In genomic region chr16:28925386-28926228, GRCh38 we compare ENCODE assay signal across 8 cellular contexts. TPM values are rescaled to one million over a fixed set of nuclear protein-coding genes. Genes with fewer than 3 reads are reported as not detected.
DNase-seq lines count a peak whose midpoint lies in the region; ATAC-seq and TF ChIP-seq lines count a peak whose summit lies in the region.

No MANE protein-coding gene starts in this region.

- DNase-seq in ELR (ENCODE audit: low read depth) (peak; percentile 84), Kasumi-1 (lab: John Stamatoyannopoulos, UW) (peak; percentile 52 to 62), T-cell (peak in 33 of 34 experiments; percentile 70 to 88 (median 81)), hypothalamus (lab: John Stamatoyannopoulos, UW) (peak in 32 of 51 donors; percentile 28 to 88 (median 64)), gastrocnemius medialis (peak; percentile 32 to 66), GOT3 (lab: John Stamatoyannopoulos, UW) (no peak)

- H3K4me3 Mint-ChIP-seq in T-cell: peak overlapping the region; percentile 92 to 96 (median 94)

- no peaks in the 10 kb centered on the region for H3K9me3 ChIP-seq in gastrocnemius medialis

- CTCF ChIA-PET in T-cell (lab: Charles Lee): interaction anchor here (0.6 to 1.2 kb wide), 2 partner anchors 19 to 385 kb away, joined by 7 read pairs; no protein-coding TSS in a partner anchor

- intact Hi-C loops in gastrocnemius medialis (cut with DNase I; ENCODE audit: low total_unique reads): loop anchor here (1.0 to 2.0 kb wide), 4 partner anchors 25 to 103 kb away; partner anchors contain the start of genes ATXN2L, NFATC2IP and TUFM

- H3K4me3 ChIP-seq in gastrocnemius medialis: peak overlapping the region; percentile 67 to 99 (median 86)

- H3K27ac Mint-ChIP-seq in T-cell: peak overlapping the region; percentile 98 to 99

- no peaks in the 10 kb centered on the region for H3K27me3 Mint-ChIP-seq in T-cell

- no peaks in the 10 kb centered on the region for H3K36me3 ChIP-seq in gastrocnemius medialis

- peaks cover 18 to 30% (median 20%) of the 10 kb centered on the region in 3 donors for H3K4me1 Mint-ChIP-seq in T-cell

- H3K27ac ChIP-seq in angular gyrus (ENCODE audit: low read depth, low read length) (peak overlapping the region; percentile 96), gastrocnemius medialis (peak overlapping the region; percentile 83 to 99 (median 94))

- ATAC-seq in GM21737 (IDR thresholded peaks at IDR 0.05; ENCODE audit: unreplicated experiment) (peak; percentile 27), T-cell (replicated peaks in 1 of 4) (peak; percentile 67 to 73 (median 70)), gastrocnemius medialis (peak in 1 of 2 donors; percentile 55)

- POLR2A ChIA-PET in T-cell (lab: Charles Lee): no interaction called here

- H3K27me3 ChIP-seq in gastrocnemius medialis: no peaks in the 10 kb centered on the region

- H3K9me3 Mint-ChIP-seq in T-cell: no peaks in the 10 kb centered on the region

- peaks cover 9% of the 10 kb centered on the region in 2 donors for H3K4me1 ChIP-seq in gastrocnemius medialis

- peaks cover 4% of the 10 kb centered on the region for H3K36me3 Mint-ChIP-seq in T-cell

- in situ Hi-C loops in gastrocnemius medialis (cut with MboI; ENCODE audit: low sequenced_read_pairs in 4 of 4): no loop called here

- TF ChIP-seq POLR2A in gastrocnemius medialis (IDR thresholded peaks at IDR 0.05): peak; percentile 7 to 43

- TF ChIP-seq CTCF in gastrocnemius medialis (IDR thresholded peaks at IDR 0.05 in 4 of 5, conservative IDR thresholded peaks at IDR 0.05 in 1 of 5): peak in 1 of 5 experiments; percentile 16

RNA-seq across cellular contexts. Expression of gene RABEP2, which starts 0.6 kb away (rescaled TPM):
- total RNA-seq in T-cell: 10 to 100 TPM; 26.9 to 35.5 (median 33.5) TPM
- total RNA-seq in gastrocnemius medialis: 10 to 100 TPM in 1 of 4 donors, 1 to 10 TPM in 3; 2.9 to 13.9 (median 6.4) TPM

RNA-seq across cellular contexts. Expression of gene CD19, which starts 6.2 kb away (rescaled TPM):
- total RNA-seq in T-cell: 10 to 100 TPM in 1 of 5 donors, 1 to 10 TPM in 3, under 1 TPM in 1; 0.82 to 11.9 (median 3.5) TPM
- total RNA-seq in gastrocnemius medialis: not detected

RNA-seq across cellular contexts. Expression of gene NFATC2IP, which starts 25.1 kb away (rescaled TPM):
- total RNA-seq in T-cell (100 to 1,000 TPM in 3 of 5 donors, 10 to 100 TPM in 2; 78.5 to 111 (median 100) TPM), gastrocnemius medialis (10 to 100 TPM; 10.3 to 18.5 (median 14.2) TPM)

RNA-seq across cellular contexts. Expression of gene ATP2A1, which starts 47.3 kb away (rescaled TPM):
- total RNA-seq in T-cell (1 to 10 TPM in 2 of 5 donors, under 1 TPM in 3; 0.82 to 1.6 (median 0.95) TPM), gastrocnemius medialis (100 to 1,000 TPM; 380 to 909 (median 764) TPM)

RNA-seq across cellular contexts. Expression of gene SPNS1, which starts 49.0 kb away (rescaled TPM):
- total RNA-seq in T-cell (10 to 100 TPM; 28.2 to 53.2 (median 47.7) TPM), gastrocnemius medialis (10 to 100 TPM; 12.7 to 26.0 (median 23.4) TPM)

Comparison
In these comparisons a context has a peak if more than half of its experiments do, and no peak if none do; other contexts are left out.
1. RNA of gene NFATC2IP, which starts 25.1 kb away (total RNA-seq): 78.5 to 111 TPM in T-cell; 10.3 to 18.5 TPM in gastrocnemius medialis; every median in the first group is over 4 times any median in the second.